Comparison of ENCODE assay signal across 8 cellular contexts in genomic region chr6:26031595-26032386, GRCh38. TPM values are rescaled to one million over a fixed set of nuclear protein-coding genes. Genes with fewer than 3 reads are reported as not detected.
DNase-seq lines count a peak whose midpoint lies in the region; ATAC-seq and TF ChIP-seq lines count a peak whose summit lies in the region.

No MANE protein-coding gene starts in this region.

- no peaks in the 10 kb centered on the region for H3K36me3 ChIP-seq in SK-N-MC (ENCODE audit: insufficient read depth, low read length)
- H3K36me3 ChIP-seq in vagina, result no peaks in the 10 kb centered on the region

- H3K4me1 ChIP-seq in vagina, result peaks cover 28% of the 10 kb centered on the region

- peaks cover 18% of the 10 kb centered on the region for H3K27me3 Mint-ChIP-seq in activated naive CD8-positive, alpha-beta T cell treated with anti-CD3 and anti-CD28 coated beads for 36 hours
- H3K27me3 Mint-ChIP-seq in glutamatergic neuron (ENCODE audit: unreplicated experiment), result peaks cover 13% of the 10 kb centered on the region

- peak; percentile 19 for TF ChIP-seq CTCF in GM12865 (IDR thresholded peaks at IDR 0.05; ENCODE audit: insufficient read depth, low read depth, low read length, missing control alignments)
- no peak for TF ChIP-seq CTCF in glutamatergic neuron (IDR thresholded peaks at IDR 0.05; ENCODE audit: partially characterized antibody, unreplicated experiment)
- no peak for TF ChIP-seq CTCF in omental fat pad (IDR thresholded peaks at IDR 0.05)
- TF ChIP-seq CTCF in vagina (IDR thresholded peaks at IDR 0.05), result no peak

- H3K27ac ChIP-seq in SK-N-MC (peak overlapping the region; percentile 99), vagina (peak overlapping the region; percentile 77)

- no peaks in the 10 kb centered on the region for H3K27me3 ChIP-seq in vagina

- H3K9me3 ChIP-seq in SK-N-MC (ENCODE audit: low read depth, low read length), result no peaks in the 10 kb centered on the region
- H3K9me3 ChIP-seq in vagina, result no peaks in the 10 kb centered on the region

- peak overlapping the region; percentile 96 for H3K9ac ChIP-seq in SK-N-MC (ENCODE audit: insufficient read length)

- H3K4me3 ChIP-seq in GM12865 (ENCODE audit: low read depth, low read length) (peak overlapping the region; percentile 77), SK-N-MC (peak overlapping the region; percentile 93), vagina (peak overlapping the region; percentile 50 to 61)

- ATAC-seq in HG02623 (IDR thresholded peaks at IDR 0.05; ENCODE audit: unreplicated experiment) (peak; percentile 45), omental fat pad (ENCODE audit: low FRiP score) (peak; percentile 72)

- peak overlapping the region; percentile 87 for H3K4me3 Mint-ChIP-seq in activated naive CD8-positive, alpha-beta T cell treated with anti-CD3 and anti-CD28 coated beads for 36 hours
- peak overlapping the region; percentile 97 for H3K4me3 Mint-ChIP-seq in glutamatergic neuron (ENCODE audit: unreplicated experiment)

- intact Hi-C loops in vagina (cut with DNase I), result no loop called here

- peak; percentile 98 for DNase-seq in GM12865 (ENCODE audit: low read depth)
- DNase-seq in NCI-H1048 (lab: John Stamatoyannopoulos, UW), result peak; percentile 93
- peak; percentile 99 for DNase-seq in SK-N-MC (ENCODE audit: low read depth, low spot score)
- peak; percentile 85 for DNase-seq in activated naive CD8-positive, alpha-beta T cell treated with anti-CD3 and anti-CD28 coated beads for 36 hours
- DNase-seq in glutamatergic neuron, result peak; percentile 85
- peak; percentile 88 for DNase-seq in omental fat pad (ENCODE audit: low spot score)
- peak in 1 of 2 donors; percentile 93 for DNase-seq in vagina (ENCODE audit: extremely low spot score in 2 of 2)

- H3K9me3 Mint-ChIP-seq in activated naive CD8-positive, alpha-beta T cell treated with anti-CD3 and anti-CD28 coated beads for 36 hours, result no peaks in the 10 kb centered on the region
- H3K9me3 Mint-ChIP-seq in glutamatergic neuron (ENCODE audit: unreplicated experiment), result peaks cover 6% of the 10 kb centered on the region

- no peak for TF ChIP-seq POLR2A in vagina (IDR thresholded peaks at IDR 0.05)

- peak overlapping the region; percentile 98 for H3K27ac Mint-ChIP-seq in activated naive CD8-positive, alpha-beta T cell treated with anti-CD3 and anti-CD28 coated beads for 36 hours
- peak overlapping the region; percentile 18 for H3K27ac Mint-ChIP-seq in glutamatergic neuron (ENCODE audit: unreplicated experiment)

- peaks cover 6% of the 10 kb centered on the region for H3K36me3 Mint-ChIP-seq in activated naive CD8-positive, alpha-beta T cell treated with anti-CD3 and anti-CD28 coated beads for 36 hours
- no peaks in the 10 kb centered on the region for H3K36me3 Mint-ChIP-seq in glutamatergic neuron (ENCODE audit: unreplicated experiment)

- peaks cover 48% of the 10 kb centered on the region for H3K4me1 Mint-ChIP-seq in activated naive CD8-positive, alpha-beta T cell treated with anti-CD3 and anti-CD28 coated beads for 36 hours
- peaks cover 21% of the 10 kb centered on the region for H3K4me1 Mint-ChIP-seq in glutamatergic neuron (ENCODE audit: low read depth, unreplicated experiment)

RNA-seq across cellular contexts. Expression of gene HFE, which starts 55.4 kb away (rescaled TPM):
- under 1 TPM; 0.76 to 0.80 TPM for total RNA-seq in activated naive CD8-positive, alpha-beta T cell treated with anti-CD3 and anti-CD28 coated beads for 36 hours
- total RNA-seq in glutamatergic neuron (ENCODE audit: unreplicated experiment) (not detected), omental fat pad (10 to 100 TPM in 1 of 4 donors, 1 to 10 TPM in 3; 5.3 to 10.7 (median 8.8) TPM), vagina (7.6 TPM)
